In the genomic region with DNA sequence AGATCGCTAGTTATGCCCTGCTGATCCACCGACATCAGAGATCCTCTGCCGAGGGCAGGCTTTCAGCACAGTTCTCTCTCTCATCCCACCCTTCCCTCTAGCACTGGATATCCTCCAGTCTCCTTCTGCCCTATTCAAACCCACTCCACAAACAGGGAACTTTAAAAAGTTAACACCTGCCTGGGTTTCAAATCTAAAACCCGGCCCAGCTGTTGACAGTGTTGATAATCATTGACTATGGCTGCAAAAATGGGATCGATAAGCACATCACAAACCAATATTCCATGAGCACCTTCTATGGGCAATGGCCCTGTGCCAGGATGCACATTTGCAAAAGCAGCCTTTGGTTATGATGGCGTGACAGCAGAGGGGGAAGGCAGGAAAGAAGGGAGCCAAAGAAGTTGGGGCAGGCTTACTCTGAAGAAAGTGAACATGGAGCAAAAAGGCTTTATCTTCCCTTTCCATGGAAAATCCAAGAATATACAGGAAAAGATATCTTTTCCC, we compare ENCODE assay signal across 24 cellular contexts.
"Had no signal": no experiment of that assay in that cellular context is flagged by ENCODE, and none has a peak within 500 bp of the region (broad histone marks: within the 10 kb centered on the region; RNA-seq: fewer than 3 reads in every experiment).

No MANE protein-coding gene starts in this region.

- H3K79me2 ChIP-seq: hepatocyte had no signal

- H3K9me3 ChIP-seq: heart left ventricle, lower lobe of right lung, ovary, prostate gland, sigmoid colon, spleen, tibial nerve, uterus had no signal

- H3K4me1 ChIP-seq: heart left ventricle, lower lobe of right lung, prostate gland, sigmoid colon, spleen, tibial nerve, uterus had no signal

- H3K36me3 ChIP-seq: heart left ventricle, lower lobe of right lung, ovary, prostate gland, sigmoid colon, spleen, tibial nerve, uterus had no signal

- H3K27ac ChIP-seq: heart left ventricle, hepatocyte, lower lobe of right lung, ovary, prostate gland, sigmoid colon, spleen, tibial nerve, uterus had no signal

- H3K4me3 ChIP-seq: heart left ventricle, hepatocyte, lower lobe of right lung, ovary, prostate gland, sigmoid colon, spleen, tibial nerve, uterus had no signal

- FAIRE-seq: small intestine had no signal

- H2AFZ ChIP-seq: hepatocyte had no signal

- H3K27me3 ChIP-seq: hepatocyte, ovary, sigmoid colon, spleen, tibial nerve, uterus had no signal

- DNase-seq: heart left ventricle; islet precursor cell; left ventricle myocardium superior; lower lobe of right lung; mammary epithelial cell; mesenchymal stem cell; naive B cell; natural killer cell; nephron progenitor cell; ovary; retina; right cardiac atrium; sigmoid colon; small intestine; spleen; stimulated activated CD4-positive, alpha-beta T cell treated with anti-CD3 and anti-CD28 coated beads, Interleukin-4, amount 100 ng/mL, for 24 hours; stimulated activated naive CD4-positive, alpha-beta T cell treated with Interleukin-2 at 50 U/mL for 16 hours; stimulated activated naive CD8-positive, alpha-beta T cell treated with anti-CD3 and anti-CD28 coated beads, Interleukin-15, amount 100 ng/mL, for 72 hours; substantia nigra; uterus had no signal

- H3K4me2 ChIP-seq: hepatocyte had no signal

- ATAC-seq: heart left ventricle; left ventricle myocardium superior; lower lobe of right lung; natural killer cell; right cardiac atrium; stimulated activated effector memory CD8-positive, alpha-beta T cell treated with anti-CD3 and anti-CD28 coated beads, Interleukin-12 subunit alpha, Interleukin-12 subunit beta, amount 100 ng/mL, for 72 hours; stimulated activated naive CD8-positive, alpha-beta T cell treated with anti-CD3 and anti-CD28 coated beads, Interleukin-15, amount 100 ng/mL, for 72 hours had no signal
